9 cellular contexts compared by ENCODE assay signal in the genomic region with DNA sequence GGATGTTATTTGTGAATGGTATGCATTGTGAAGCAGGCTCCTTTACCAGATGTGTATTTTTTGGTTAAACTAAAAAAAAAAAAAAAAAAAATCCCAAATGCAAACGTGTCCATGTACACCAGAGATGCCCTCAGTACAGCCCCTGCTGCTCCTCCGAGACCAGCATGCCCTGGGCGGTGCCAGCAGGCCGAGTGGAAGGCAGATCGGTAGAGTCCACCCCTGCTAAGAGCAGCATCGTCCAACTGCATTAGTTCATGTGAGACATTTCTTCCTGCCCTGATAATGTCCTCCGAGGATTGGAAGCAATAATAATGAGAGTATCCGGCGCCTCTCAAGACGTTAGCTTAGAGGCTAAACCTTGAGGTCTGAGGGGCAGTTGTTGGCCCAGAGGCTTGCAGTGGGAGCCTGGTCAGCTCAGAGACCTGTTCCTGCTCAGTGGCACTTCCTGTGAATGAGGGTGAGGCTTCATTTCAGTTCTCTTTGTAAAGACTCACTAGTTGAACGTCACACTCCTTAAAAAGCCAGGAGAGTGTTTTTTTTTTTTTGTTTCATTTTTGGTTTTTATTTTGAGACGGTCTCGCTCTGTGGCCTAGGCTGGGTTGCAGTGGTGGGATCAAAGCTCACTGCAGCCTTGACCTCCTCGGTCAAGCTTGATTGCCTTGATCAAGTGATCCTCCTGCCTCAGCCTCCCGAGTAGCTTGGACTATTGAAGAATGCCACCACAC. TPM values are rescaled to one million over a fixed set of nuclear protein-coding genes. Genes with fewer than 3 reads are reported as not detected.
A peak's percentile ranks its signal among the peaks of the same experiment; 100 is the strongest.
DNase-seq lines count a peak whose midpoint lies in the region; ATAC-seq and TF ChIP-seq lines count a peak whose summit lies in the region.
"Had no signal": no experiment of that assay in that cellular context is flagged by ENCODE, and none has a peak within 500 bp of the region (broad histone marks: within the 10 kb centered on the region; RNA-seq: fewer than 3 reads in every experiment).

No MANE protein-coding gene starts in this region.

- intact Hi-C loops in left ventricle myocardium inferior (cut with micrococcal nuclease), result no loop called here

- no peaks in the 10 kb centered on the region for H3K9me3 Mint-ChIP-seq in activated T-cell treated with anti-CD3 and anti-CD28 coated beads, Interleukin-2, amount 50 U/mL, for 72 hours

- DNase-seq in left ventricle myocardium inferior, result no peak
- no peak for DNase-seq in right atrium auricular region (ENCODE audit: low spot score)
- DNase-seq in activated T-cell treated with anti-CD3 and anti-CD28 coated beads, Interleukin-2, amount 50 U/mL, for 72 hours, result peak in 1 of 2 donors; percentile 34
- DNase-seq in UCSD-AML1 (lab: John Stamatoyannopoulos, UW; ENCODE audit: unreplicated experiment), result no peak
- no peak for DNase-seq in iPS-NIHi11 (ENCODE audit: low spot score)
- no peak for DNase-seq in ureter (ENCODE audit: low spot score)
- DNase-seq in activated CD4-positive, alpha-beta T cell treated with anti-CD3 and anti-CD28 coated beads for 4 hours, result no peak
- DNase-seq: stimulated activated CD8-positive, alpha-beta memory T cell treated with anti-CD3 and anti-CD28 coated beads, Interleukin-4, amount 100 ng/mL, for 48 hours had no signal

- TF ChIP-seq CTCF in left ventricle myocardium inferior (IDR thresholded peaks at IDR 0.05; ENCODE audit: borderline replicate concordance), result no peak
- TF ChIP-seq CTCF in right atrium auricular region (IDR thresholded peaks at IDR 0.05), result no peak

- no peaks in the 10 kb centered on the region for H3K27me3 Mint-ChIP-seq in activated T-cell treated with anti-CD3 and anti-CD28 coated beads, Interleukin-2, amount 50 U/mL, for 72 hours (ENCODE audit: low read depth)

- ATAC-seq in HG02973 (IDR thresholded peaks at IDR 0.05; ENCODE audit: unreplicated experiment), result peak; percentile 54
- peak; percentile 79 to 93 for ATAC-seq in activated T-cell treated with anti-CD3 and anti-CD28 coated beads, Interleukin-2, amount 50 U/mL, for 72 hours (replicated peaks in 1 of 2)

- H3K27me3 ChIP-seq in left ventricle myocardium inferior (ENCODE audit: low read depth), result no peaks in the 10 kb centered on the region
- H3K27me3 ChIP-seq in right atrium auricular region, result no peaks in the 10 kb centered on the region

- H3K4me1 Mint-ChIP-seq in activated T-cell treated with anti-CD3 and anti-CD28 coated beads, Interleukin-2, amount 50 U/mL, for 72 hours (ENCODE audit: low read depth), result peaks cover 22% of the 10 kb centered on the region

- H3K9me3 ChIP-seq in left ventricle myocardium inferior (replicated peaks), result no peaks in the 10 kb centered on the region
- H3K9me3 ChIP-seq in right atrium auricular region, result no peaks in the 10 kb centered on the region

- H3K4me3 Mint-ChIP-seq in activated T-cell treated with anti-CD3 and anti-CD28 coated beads, Interleukin-2, amount 50 U/mL, for 72 hours, result peak overlapping the region; percentile 54 to 67

- H3K27ac ChIP-seq in left ventricle myocardium inferior (replicated peaks) (peak overlapping the region; percentile 43), right atrium auricular region (no peak overlapping the region)

- H3K36me3 ChIP-seq in left ventricle myocardium inferior (peaks cover 5% of the 10 kb centered on the region), right atrium auricular region (no peaks in the 10 kb centered on the region)

- peak overlapping the region; percentile 76 for H3K27ac Mint-ChIP-seq in activated T-cell treated with anti-CD3 and anti-CD28 coated beads, Interleukin-2, amount 50 U/mL, for 72 hours

- no peak overlapping the region for H3K4me3 ChIP-seq in left ventricle myocardium inferior
- H3K4me3 ChIP-seq in right atrium auricular region, result no peak overlapping the region

- no peaks in the 10 kb centered on the region for H3K36me3 Mint-ChIP-seq in activated T-cell treated with anti-CD3 and anti-CD28 coated beads, Interleukin-2, amount 50 U/mL, for 72 hours (ENCODE audit: insufficient read depth in 2 of 2)

- H3K4me1 ChIP-seq in left ventricle myocardium inferior (peaks cover 13% of the 10 kb centered on the region), right atrium auricular region (peaks cover 0 to 7% of the 10 kb centered on the region in 2 donors)

RNA-seq across cellular contexts. Expression of a gene that starts 5.6 kb away (rescaled TPM):
- total RNA-seq in left ventricle myocardium inferior (7.8 TPM), right atrium auricular region (10 to 100 TPM; 18.7 to 19.2 TPM), ureter (31.2 TPM)
- total RNA-seq in activated T-cell treated with anti-CD3 and anti-CD28 coated beads, Interleukin-2, amount 50 U/mL, for 72 hours, result 10 to 100 TPM; 14.9 to 17.3 TPM
